21 cellular contexts compared by ENCODE assay signal in genomic region chr19:31095100-31095804, GRCh38.
"Had no signal": no experiment of that assay in that cellular context is flagged by ENCODE, and none has a peak within 500 bp of the region (broad histone marks: within the 10 kb centered on the region; RNA-seq: fewer than 3 reads in every experiment).

No MANE protein-coding gene starts in this region.

- H3K4me1 ChIP-seq: gastrocnemius medialis, lower lobe of right lung, prostate gland, tibial nerve, upper lobe of left lung, uterus had no signal

- FAIRE-seq: colon, keratinocyte had no signal

- H3K27ac ChIP-seq: gastrocnemius medialis, lower lobe of right lung, neutrophil, prostate gland, right atrium auricular region, skin epidermis, spleen, thoracic aorta, tibial nerve, upper lobe of left lung, uterus had no signal

- H3K4me3 ChIP-seq: dorsolateral prefrontal cortex, lower lobe of right lung, prostate gland, right atrium auricular region, skin epidermis, spleen, thoracic aorta, tibial nerve, upper lobe of left lung, uterus had no signal

- H3K27me3 ChIP-seq: gastrocnemius medialis, neutrophil, right atrium auricular region, spleen, tibial nerve, upper lobe of left lung, uterus had no signal

- ATAC-seq: esophagus mucosa; gastrocnemius medialis; lower lobe of right lung; naive thymus-derived CD8-positive, alpha-beta T cell; stimulated activated memory B cell treated with anti-CD40 and anti-IgM and Interleukin-4, amounts not matched to agents 10 μg/mL and 1 μg/mL and 100 μg/mL, for 72 hours had no signal

- H3K36me3 ChIP-seq: gastrocnemius medialis, lower lobe of right lung, neutrophil, prostate gland, right atrium auricular region, spleen, thoracic aorta, tibial nerve, upper lobe of left lung, uterus had no signal

- DNase-seq: dorsolateral prefrontal cortex; effector CD4-positive, alpha-beta T cell; foreskin fibroblast; head of caudate nucleus; lower lobe of right lung; naive thymus-derived CD8-positive, alpha-beta T cell; spleen; stimulated activated CD4-positive, alpha-beta T cell treated with anti-CD3 and anti-CD28 coated beads, Interleukin-4, amount 100 ng/mL, for 4 hours; uterus had no signal

- H3K9me3 ChIP-seq: gastrocnemius medialis, lower lobe of right lung, neutrophil, prostate gland, right atrium auricular region, spleen, thoracic aorta, tibial nerve, upper lobe of left lung, uterus had no signal
